9 cellular contexts compared by ENCODE assay signal in the genomic region with DNA sequence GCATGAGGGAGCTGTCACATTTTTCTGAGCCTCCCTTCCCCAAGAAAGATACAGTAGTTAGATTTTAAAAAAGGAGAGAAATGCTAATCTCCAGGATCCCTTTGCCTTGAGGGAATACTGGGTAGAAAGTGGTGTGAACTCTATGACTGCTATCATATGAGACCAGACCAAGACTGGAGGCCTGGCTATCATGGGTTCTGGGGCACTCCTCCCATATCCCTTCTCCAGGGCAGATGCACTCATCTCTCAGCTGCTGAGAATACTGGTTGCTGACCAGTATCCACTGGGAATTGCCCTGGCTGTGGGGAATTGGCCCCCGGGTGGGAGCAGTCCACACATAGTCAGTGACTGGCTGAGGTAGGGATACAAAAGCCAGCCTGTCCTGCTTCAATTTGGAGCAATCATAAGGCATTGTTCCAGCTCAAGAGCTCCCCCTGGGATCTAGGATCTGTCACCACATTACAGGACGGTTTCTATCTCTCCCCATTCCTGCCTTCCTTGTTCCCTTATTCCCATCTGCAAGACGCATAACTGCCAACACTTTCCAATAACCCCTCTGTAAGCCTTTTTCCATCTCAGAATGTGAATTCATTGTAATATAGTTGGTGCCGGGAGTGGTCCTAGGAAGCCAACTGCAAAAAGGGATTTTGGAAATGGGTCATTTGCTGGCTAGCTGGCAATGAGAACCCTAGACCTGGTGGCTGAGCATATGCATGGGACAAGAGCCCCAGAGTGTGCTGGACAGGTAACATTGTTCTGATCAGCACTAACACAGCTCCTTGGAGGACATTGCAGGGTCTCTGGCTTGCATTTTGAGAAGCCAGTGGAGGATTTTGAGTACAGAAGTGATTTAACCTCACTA.
DNase-seq lines count a peak whose midpoint lies in the region; TF ChIP-seq lines count a peak whose summit lies in the region.
"Had no signal": no experiment of that assay in that cellular context is flagged by ENCODE, and none has a peak within 500 bp of the region (broad histone marks: within the 10 kb centered on the region; RNA-seq: fewer than 3 reads in every experiment).

No MANE protein-coding gene starts in this region.

- peak; percentile 26 to 56 for DNase-seq in NCI-H2081 (lab: John Stamatoyannopoulos, UW)
- no peak for DNase-seq in NCI-H2081 treated with DMSO at 0.1 percent for 48 hours (lab: John Stamatoyannopoulos, UW)
- peak; percentile 13 for DNase-seq in MV-4-11 (lab: John Stamatoyannopoulos, UW)
- peak; percentile 58 for DNase-seq in adipocyte (ENCODE audit: low read depth)
- DNase-seq in iPS DF 19.7 (ENCODE audit: low read depth, low spot score): peak; percentile 35
- no peak for DNase-seq in tibial artery
- no peak for DNase-seq in activated T-cell treated with anti-CD3 and anti-CD28 coated beads, Interleukin-2, amount 50 U/mL, for 24 hours
- no peak for DNase-seq in NCI-H1092 (lab: John Stamatoyannopoulos, UW)

- H3K4me3 Mint-ChIP-seq in activated T-cell treated with anti-CD3 and anti-CD28 coated beads, Interleukin-2, amount 50 U/mL, for 24 hours: no peak overlapping the region

- peak; percentile 57 to 59 for TF ChIP-seq CTCF in tibial artery (IDR thresholded peaks at IDR 0.05)

- H3K4me1 Mint-ChIP-seq in activated T-cell treated with anti-CD3 and anti-CD28 coated beads, Interleukin-2, amount 50 U/mL, for 24 hours (ENCODE audit: low read depth): peaks cover 34% of the 10 kb centered on the region

- peaks cover 8% of the 10 kb centered on the region for H3K27me3 ChIP-seq in adipocyte (replicated peaks; ENCODE audit: control insufficient read depth, insufficient read depth, low read length)
- H3K27me3 ChIP-seq in tibial artery: no peaks in the 10 kb centered on the region
- H3K27me3 ChIP-seq: BLaER1 treated with 17β-estradiol and CSF1 and Interleukin-3, amounts not matched to agents 10 nM and 100 nM had no signal

- no peaks in the 10 kb centered on the region for H3K27me3 Mint-ChIP-seq in activated T-cell treated with anti-CD3 and anti-CD28 coated beads, Interleukin-2, amount 50 U/mL, for 24 hours

- H3K4me1 ChIP-seq in adipocyte (ENCODE audit: control insufficient read depth, insufficient read depth, low read length): peaks cover 3% of the 10 kb centered on the region
- H3K4me1 ChIP-seq in tibial artery: peaks cover 0 to 7% (median 4%) of the 10 kb centered on the region in 4 donors

- no peak overlapping the region for H3K9ac ChIP-seq in adipocyte (ENCODE audit: low read length)
- H3K9ac ChIP-seq: BLaER1 treated with 17β-estradiol and CSF1 and Interleukin-3, amounts not matched to agents 10 nM and 100 nM had no signal

- H3K9me3 ChIP-seq in adipocyte (ENCODE audit: control insufficient read depth, low read length) (peaks cover 10% of the 10 kb centered on the region), tibial artery (no peaks in the 10 kb centered on the region)

- H3K36me3 ChIP-seq in adipocyte (ENCODE audit: control insufficient read depth, insufficient read depth, low read length, severe bottlenecking): no peaks in the 10 kb centered on the region
- H3K36me3 ChIP-seq in tibial artery: no peaks in the 10 kb centered on the region
- H3K36me3 ChIP-seq: BLaER1 treated with 17β-estradiol and CSF1 and Interleukin-3, amounts not matched to agents 10 nM and 100 nM had no signal

- peaks cover 4% of the 10 kb centered on the region for H3K9me3 Mint-ChIP-seq in activated T-cell treated with anti-CD3 and anti-CD28 coated beads, Interleukin-2, amount 50 U/mL, for 24 hours

- no peak overlapping the region for H3K4me3 ChIP-seq in adipocyte (ENCODE audit: low read length)
- no peak overlapping the region for H3K4me3 ChIP-seq in tibial artery
- H3K4me3 ChIP-seq: BLaER1 treated with 17β-estradiol and CSF1 and Interleukin-3, amounts not matched to agents 10 nM and 100 nM had no signal

- H3K27ac ChIP-seq in tibial artery: no peak overlapping the region
- H3K27ac ChIP-seq: BLaER1 treated with 17β-estradiol and CSF1 and Interleukin-3, amounts not matched to agents 10 nM and 100 nM had no signal

- intact Hi-C loops in tibial artery (cut with DNase I; ENCODE audit: low total_unique reads): loop anchor here (2.0 kb wide), 1 partner anchor 152 kb away; no protein-coding TSS in a partner anchor

- no peak overlapping the region for H3K27ac Mint-ChIP-seq in activated T-cell treated with anti-CD3 and anti-CD28 coated beads, Interleukin-2, amount 50 U/mL, for 24 hours

- no peaks in the 10 kb centered on the region for H3K36me3 Mint-ChIP-seq in activated T-cell treated with anti-CD3 and anti-CD28 coated beads, Interleukin-2, amount 50 U/mL, for 24 hours (ENCODE audit: low read depth)

Comparison
In these comparisons a context has a peak if more than half of its experiments do, and no peak if none do; other contexts are left out.
1. DNase-seq: peak in NCI-H2081 (2 of 2), MV-4-11 (single experiment), adipocyte (single experiment) and iPS DF 19.7 (single experiment); none in NCI-H2081 treated with DMSO at 0.1 percent for 48 hours (single experiment), tibial artery (0 of 2), activated T-cell treated with anti-CD3 and anti-CD28 coated beads, Interleukin-2, amount 50 U/mL, for 24 hours (single experiment) and NCI-H1092 (single experiment).